In the genomic region with DNA sequence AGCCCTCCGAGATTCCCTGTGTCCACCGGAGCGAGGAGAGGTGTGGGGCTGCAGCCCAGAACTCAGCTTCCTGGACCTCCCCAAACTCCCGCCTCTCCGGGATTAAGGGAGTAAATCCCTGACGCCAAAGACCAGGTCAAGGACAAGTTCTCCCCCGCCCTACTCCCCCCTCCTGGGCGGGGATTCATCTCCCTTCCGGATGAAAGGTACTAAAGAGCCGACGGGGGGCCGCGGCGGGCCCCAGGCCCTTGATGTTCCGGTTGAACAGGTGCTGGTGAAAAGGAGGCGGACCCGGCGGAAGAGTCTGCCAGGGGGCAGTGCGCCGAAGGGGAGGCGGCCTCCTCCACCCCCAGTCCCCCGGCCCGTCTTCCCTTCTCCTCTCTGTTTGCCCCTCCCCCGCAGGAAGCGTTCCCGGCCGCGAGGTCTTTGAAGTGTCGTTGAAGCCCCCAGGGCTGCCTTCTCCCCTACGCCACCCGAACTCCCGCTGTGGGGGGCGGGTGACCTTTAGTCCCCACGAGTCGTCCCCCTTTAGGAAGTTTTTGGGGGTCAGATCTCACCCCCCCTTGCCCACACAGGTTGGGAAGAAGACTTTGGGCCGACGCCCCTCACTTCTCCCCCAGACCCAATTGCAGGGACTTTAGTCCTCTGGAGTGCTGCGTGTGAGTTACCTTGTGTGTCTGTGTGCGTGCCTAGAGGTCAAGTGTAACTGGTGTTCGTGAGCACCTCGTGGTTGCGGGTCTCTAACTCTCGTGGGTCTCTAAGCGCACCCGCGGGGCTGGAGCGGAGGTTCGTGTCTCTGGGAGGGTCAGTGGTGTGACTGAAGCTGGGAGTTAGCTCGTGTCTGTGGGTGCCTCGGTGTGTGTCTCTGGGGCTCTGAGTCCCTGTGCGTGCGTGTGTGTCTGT, we compare ENCODE assay signal across 8 cellular contexts. TPM values are rescaled to one million over a fixed set of nuclear protein-coding genes. Genes with fewer than 3 reads are reported as not detected.
DNase-seq lines count a peak whose midpoint lies in the region; ATAC-seq and TF ChIP-seq lines count a peak whose summit lies in the region.

No MANE protein-coding gene starts in this region.

- intact Hi-C loops in cardiac septum (cut with DNase I): loop anchor here (2.0 to 5.0 kb wide), 2 partner anchors 47 to 168 kb away; a partner anchor contains a TSS
- intact Hi-C loops in vagina (cut with DNase I): loop anchor here (5.0 kb wide), 1 partner anchor 38 kb away; no protein-coding TSS in a partner anchor

- H3K4me1 Mint-ChIP-seq in progenitor cell of endocrine pancreas (ENCODE audit: low read depth): peaks cover 28% of the 10 kb centered on the region

- TF ChIP-seq CTCF in progenitor cell of endocrine pancreas (IDR thresholded peaks at IDR 0.05; ENCODE audit: unreplicated experiment): no peak
- TF ChIP-seq CTCF in vagina (IDR thresholded peaks at IDR 0.05): no peak

- H3K4me3 ChIP-seq in GM08714 (ENCODE audit: low read length): peak overlapping the region; percentile 57
- H3K4me3 ChIP-seq in MG63: peak overlapping the region; percentile 69
- peak overlapping the region; percentile 82 for H3K4me3 ChIP-seq in SJCRH30
- peak overlapping the region; percentile 92 to 97 for H3K4me3 ChIP-seq in vagina

- H3K4me3 Mint-ChIP-seq in progenitor cell of endocrine pancreas (ENCODE audit: low read depth): peak overlapping the region; percentile 89

- DNase-seq in MG63 (peak; percentile 38), SJCRH30 (peak; percentile 89 to 91), cardiac septum (ENCODE audit: low spot score) (peak; percentile 85), progenitor cell of endocrine pancreas (ENCODE audit: low spot score, unreplicated experiment) (peak; percentile 77), vagina (ENCODE audit: extremely low spot score in 2 of 2) (no peak)
- peak; percentile 78 to 83 for DNase-seq in activated naive CD4-positive, alpha-beta T cell treated with anti-CD3 and anti-CD28 coated beads, Interleukin-2, amount 50 U/mL, for 72 hours (ENCODE audit: low spot score in 2 of 2)

- no peaks in the 10 kb centered on the region; the same call in 1 of the 2 replicates for H3K9me3 ChIP-seq in MG63
- H3K9me3 ChIP-seq in SJCRH30 (replicated peaks): no peaks in the 10 kb centered on the region
- H3K9me3 ChIP-seq in vagina: no peaks in the 10 kb centered on the region

- peaks cover 4% of the 10 kb centered on the region in 2 donors for H3K9me3 Mint-ChIP-seq in activated naive CD4-positive, alpha-beta T cell treated with anti-CD3 and anti-CD28 coated beads, Interleukin-2, amount 50 U/mL, for 72 hours
- no peaks in the 10 kb centered on the region for H3K9me3 Mint-ChIP-seq in progenitor cell of endocrine pancreas (ENCODE audit: low read depth)

- H3K36me3 ChIP-seq in MG63 (peaks cover 23% of the 10 kb centered on the region), SJCRH30 (no peaks in the 10 kb centered on the region), vagina (peaks cover 0 to 3% of the 10 kb centered on the region in 2 donors)

- H3K27me3 ChIP-seq in MG63: no peaks in the 10 kb centered on the region; the same call in 1 of the 2 replicates
- H3K27me3 ChIP-seq in SJCRH30: no peaks in the 10 kb centered on the region
- no peaks in the 10 kb centered on the region for H3K27me3 ChIP-seq in vagina

- H3K27me3 Mint-ChIP-seq in progenitor cell of endocrine pancreas: peaks cover 24% of the 10 kb centered on the region

- H3K4me1 ChIP-seq in SJCRH30 (peaks cover 4% of the 10 kb centered on the region), vagina (peaks cover 40% of the 10 kb centered on the region)

- peak; percentile 3 to 29 for ATAC-seq in activated naive CD4-positive, alpha-beta T cell treated with anti-CD3 and anti-CD28 coated beads, Interleukin-2, amount 50 U/mL, for 72 hours
- no peak for ATAC-seq in HG03565 (IDR thresholded peaks at IDR 0.05; ENCODE audit: unreplicated experiment)

- TF ChIP-seq POLR2A in vagina (IDR thresholded peaks at IDR 0.05): no peak

- H3K36me3 Mint-ChIP-seq in activated naive CD4-positive, alpha-beta T cell treated with anti-CD3 and anti-CD28 coated beads, Interleukin-2, amount 50 U/mL, for 72 hours: peaks cover 44 to 48% of the 10 kb centered on the region in 2 donors
- H3K36me3 Mint-ChIP-seq in progenitor cell of endocrine pancreas (ENCODE audit: insufficient read depth): peaks cover 4% of the 10 kb centered on the region

- peak overlapping the region; percentile 100 for H3K27ac Mint-ChIP-seq in activated naive CD4-positive, alpha-beta T cell treated with anti-CD3 and anti-CD28 coated beads, Interleukin-2, amount 50 U/mL, for 72 hours
- peak overlapping the region; percentile 90 for H3K27ac Mint-ChIP-seq in progenitor cell of endocrine pancreas

- peak overlapping the region; percentile 68 for H3K27ac ChIP-seq in SJCRH30
- H3K27ac ChIP-seq in vagina: peak overlapping the region; percentile 98

RNA-seq across cellular contexts. Expression of a gene that starts 1.1 kb away (rescaled TPM):
- 11.7 and 17.5 TPM in 2 replicates for total RNA-seq in MG63 (2014; rRNA removed; shearing (Covaris generic); ENCODE audit: low replicate concordance)
- 24.2 and 35.5 TPM in 2 replicates for total RNA-seq in SJCRH30 (2014; rRNA removed; shearing (Covaris generic))
- total RNA-seq in activated naive CD4-positive, alpha-beta T cell treated with anti-CD3 and anti-CD28 coated beads, Interleukin-2, amount 50 U/mL, for 72 hours: 100 to 1,000 TPM; 204 to 288 TPM
- total RNA-seq in cardiac septum (92.2 TPM), progenitor cell of endocrine pancreas (147 and 155 TPM in 2 replicates), vagina (70.2 TPM)

RNA-seq across cellular contexts. Expression of a gene that starts 26.1 kb away (rescaled TPM):
- total RNA-seq in MG63 (2014; rRNA removed; shearing (Covaris generic); ENCODE audit: low replicate concordance): 7.7 and 29.1 TPM in 2 replicates
- 11.6 and 14.5 TPM in 2 replicates for total RNA-seq in SJCRH30 (2014; rRNA removed; shearing (Covaris generic))
- total RNA-seq in activated naive CD4-positive, alpha-beta T cell treated with anti-CD3 and anti-CD28 coated beads, Interleukin-2, amount 50 U/mL, for 72 hours: 10 to 100 TPM; 32.7 to 40.7 TPM
- total RNA-seq in cardiac septum (67.1 TPM), progenitor cell of endocrine pancreas (5.1 and 5.9 TPM in 2 replicates), vagina (12.8 TPM)

RNA-seq across cellular contexts. Expression of a gene that starts 29.2 kb away (rescaled TPM):
- 6.4 and 7.9 TPM in 2 replicates for total RNA-seq in MG63 (2014; rRNA removed; shearing (Covaris generic); ENCODE audit: low replicate concordance)
- total RNA-seq in SJCRH30 (2014; rRNA removed; shearing (Covaris generic)): 6.1 and 6.6 TPM in 2 replicates
- total RNA-seq in activated naive CD4-positive, alpha-beta T cell treated with anti-CD3 and anti-CD28 coated beads, Interleukin-2, amount 50 U/mL, for 72 hours: 10 to 100 TPM; 27.5 to 31.3 TPM
- total RNA-seq in cardiac septum (2.3 TPM), progenitor cell of endocrine pancreas (8.2 and 10.0 TPM in 2 replicates), vagina (0.98 TPM)

RNA-seq across cellular contexts. Expression of a gene that starts 44.1 kb away (rescaled TPM):
- 3.3 and 3.4 TPM in 2 replicates for total RNA-seq in MG63 (2014; rRNA removed; shearing (Covaris generic); ENCODE audit: low replicate concordance)
- total RNA-seq in SJCRH30 (2014; rRNA removed; shearing (Covaris generic)): 10.7 and 13.8 TPM in 2 replicates
- 1 to 10 TPM; 3.1 to 6.9 TPM for total RNA-seq in activated naive CD4-positive, alpha-beta T cell treated with anti-CD3 and anti-CD28 coated beads, Interleukin-2, amount 50 U/mL, for 72 hours
- 29.3 TPM for total RNA-seq in cardiac septum
- total RNA-seq in progenitor cell of endocrine pancreas: 109 and 112 TPM in 2 replicates
- 25.8 TPM for total RNA-seq in vagina

RNA-seq across cellular contexts. Expression of a gene that starts 48.5 kb away (rescaled TPM):
- 494 and 524 TPM in 2 replicates for total RNA-seq in MG63 (2014; rRNA removed; shearing (Covaris generic); ENCODE audit: low replicate concordance)
- 239 and 280 TPM in 2 replicates for total RNA-seq in SJCRH30 (2014; rRNA removed; shearing (Covaris generic))
- 100 to 1,000 TPM; 339 to 405 TPM for total RNA-seq in activated naive CD4-positive, alpha-beta T cell treated with anti-CD3 and anti-CD28 coated beads, Interleukin-2, amount 50 U/mL, for 72 hours
- 141 TPM for total RNA-seq in cardiac septum
- 134 and 138 TPM in 2 replicates for total RNA-seq in progenitor cell of endocrine pancreas
- total RNA-seq in vagina: 193 TPM

Comparison
In these comparisons a context has a peak if more than half of its experiments do, and no peak if none do; other contexts are left out.
1. DNase-seq: peak in MG63 (single experiment), SJCRH30 (2 of 2), activated naive CD4-positive, alpha-beta T cell treated with anti-CD3 and anti-CD28 coated beads, Interleukin-2, amount 50 U/mL, for 72 hours (2 of 2), cardiac septum (single experiment) and progenitor cell of endocrine pancreas (single experiment); none in vagina (0 of 2).
2. Peak in every context shown above with its lines, with median percentiles within 50 percentile points of each other: H3K4me3 ChIP-seq.